1 cellular context compared by ENCODE assay signal in genomic region chr9:121895836-121896544, GRCh38.
TF ChIP-seq lines count a peak whose summit lies in the region.

No MANE protein-coding gene starts in this region.

TF ChIP-seq in SK-N-SH treated with all-trans-retinoic acid at 6 μM for 48 hours, 23 proteins besides CTCF, POLR2A, EP300 and RAD21 (continued from another document):
- no peak for TF ChIP-seq TSHZ2 (CRISPR knock-in tag; IDR thresholded peaks at IDR 0.05)
TF ChIP-seq in SK-N-SH treated with all-trans-retinoic acid at 6 μM for 48 hours: peak in this region for 0.
